ENCODE assay signal across 10 cellular contexts in genomic region chr4:174119818-174120217, GRCh38.
A peak's percentile ranks its signal among the peaks of the same experiment; 100 is the strongest.
DNase-seq lines count a peak whose midpoint lies in the region; TF ChIP-seq lines count a peak whose summit lies in the region.
"Had no signal": no experiment of that assay in that cellular context is flagged by ENCODE, and none has a peak within 500 bp of the region (broad histone marks: within the 10 kb centered on the region; RNA-seq: fewer than 3 reads in every experiment).

No MANE protein-coding gene starts in this region.

- H3K9ac ChIP-seq in MM.1S (ENCODE audit: low read length) (no peak overlapping the region), mucosa of rectum (ENCODE audit: low read depth in 1 of 2, low read length in 2 of 2) (no peak overlapping the region)

- H3K4me3 ChIP-seq in MM.1S (ENCODE audit: low read length) (no peak overlapping the region), brain microvascular endothelial cell (ENCODE audit: low read depth, low read length) (peak overlapping the region; percentile 48), mucosa of rectum (ENCODE audit: low read length in 2 of 2) (peak overlapping the region; percentile 37 to 68), tibial nerve (peak overlapping the region; percentile 15 to 44 (median 22))

- no peak for DNase-seq in MM.1S
- DNase-seq in brain microvascular endothelial cell: no peak
- no peak for DNase-seq in tibial nerve (ENCODE audit: low spot score in 2 of 2)
- DNase-seq in mucosa of gallbladder (ENCODE audit: low spot score): no peak
- DNase-seq in CD14-positive monocyte (ENCODE audit: low spot score): no peak
- DNase-seq in A172 (ENCODE audit: low spot score): no peak
- DNase-seq: activated T-cell treated with anti-CD3 and anti-CD28 coated beads for 4 hours, GOT3 had no signal

- H2AFZ ChIP-seq in MM.1S (ENCODE audit: low read length): peak overlapping the region; percentile 57

- no peaks in the 10 kb centered on the region for H3F3A ChIP-seq in MM.1S (ENCODE audit: insufficient read depth, low read length)

- H3K79me2 ChIP-seq in MM.1S (ENCODE audit: low read length): no peaks in the 10 kb centered on the region

- H3K4me3 Mint-ChIP-seq in CD14-positive monocyte: no peak overlapping the region
- H3K4me3 Mint-ChIP-seq: central memory CD8-positive, alpha-beta T cell had no signal

- no peak overlapping the region for H3K27ac ChIP-seq in MM.1S (ENCODE audit: low read length)
- H3K27ac ChIP-seq in brain microvascular endothelial cell: no peak overlapping the region
- no peak overlapping the region for H3K27ac ChIP-seq in mucosa of rectum (ENCODE audit: low read depth in 2 of 2, low read length in 2 of 2)
- H3K27ac ChIP-seq in tibial nerve: peak overlapping the region in 1 of 4 donors; percentile 53

- H3K27me3 Mint-ChIP-seq in CD14-positive monocyte (ENCODE audit: low read depth in 3 of 3): peaks cover 9 to 41% (median 21%) of the 10 kb centered on the region in 3 donors

- in situ Hi-C loops in brain microvascular endothelial cell (cut with HindIII; ENCODE audit: low pct_ligation_motif_present, low sequenced_read_pairs): no loop called here

- no peaks in the 10 kb centered on the region for H3K9me2 ChIP-seq in MM.1S (replicated peaks; ENCODE audit: insufficient read depth, low read length)

- TF ChIP-seq POLR2A in tibial nerve (IDR thresholded peaks at IDR 0.05): no peak

- H3K36me3 Mint-ChIP-seq in CD14-positive monocyte: no peaks in the 10 kb centered on the region

- 24% methylated on average over 3 of the region's 3 CpGs for WGBS in tibial nerve, 2 donors

- peaks cover 0 to 4% (median 0%) of the 10 kb centered on the region in 7 donors for H3K9me3 Mint-ChIP-seq in CD14-positive monocyte
- H3K9me3 Mint-ChIP-seq: central memory CD8-positive, alpha-beta T cell had no signal

- no peaks in the 10 kb centered on the region for H3K36me3 ChIP-seq in MM.1S (replicated peaks; ENCODE audit: insufficient read depth, low read length)
- H3K36me3 ChIP-seq in brain microvascular endothelial cell (replicated peaks): no peaks in the 10 kb centered on the region
- no peaks in the 10 kb centered on the region for H3K36me3 ChIP-seq in mucosa of rectum (ENCODE audit: control insufficient read depth in 2 of 2, insufficient read depth in 2 of 2, low read length in 2 of 2)
- H3K36me3 ChIP-seq in tibial nerve: no peaks in the 10 kb centered on the region

- no peak for TF ChIP-seq EP300 in tibial nerve (IDR thresholded peaks at IDR 0.05)

- no peaks in the 10 kb centered on the region for H3K4me1 ChIP-seq in MM.1S (ENCODE audit: low read length)
- H3K4me1 ChIP-seq in mucosa of rectum (ENCODE audit: control insufficient read depth in 2 of 2, insufficient read depth in 2 of 2, low read length in 2 of 2): no peaks in the 10 kb centered on the region
- H3K4me1 ChIP-seq in tibial nerve: peaks cover 0 to 4% (median 0%) of the 10 kb centered on the region in 4 donors

- peak overlapping the region; percentile 38; the same call in 1 of the 2 replicates for H3K4me2 ChIP-seq in MM.1S (ENCODE audit: low read depth, low read length)

- intact Hi-C loops in CD14-positive monocyte (cut with micrococcal nuclease): no loop called here

- no peak overlapping the region for H3K27ac Mint-ChIP-seq in CD14-positive monocyte

- peaks cover 11% of the 10 kb centered on the region for H3K4me1 Mint-ChIP-seq in CD14-positive monocyte

- TF ChIP-seq CTCF in MM.1S (IDR thresholded peaks at IDR 0.05; ENCODE audit: low read length) (no peak), brain microvascular endothelial cell (IDR thresholded peaks at IDR 0.05; ENCODE audit: low read depth, low read length, missing control alignments) (no peak), tibial nerve (IDR thresholded peaks at IDR 0.05) (no peak), CD14-positive monocyte (IDR thresholded peaks at IDR 0.05) (no peak)

- H3K9me3 ChIP-seq in MM.1S (replicated peaks; ENCODE audit: insufficient read depth, low read length) (no peaks in the 10 kb centered on the region), mucosa of rectum (ENCODE audit: control insufficient read depth in 2 of 2, low read length in 2 of 2) (no peaks in the 10 kb centered on the region), tibial nerve (no peaks in the 10 kb centered on the region)

- no peaks in the 10 kb centered on the region for H4K20me1 ChIP-seq in MM.1S (ENCODE audit: insufficient read depth, low read length)

- H3K27me3 ChIP-seq in MM.1S (replicated peaks; ENCODE audit: insufficient read depth, low read length) (no peaks in the 10 kb centered on the region), brain microvascular endothelial cell (replicated peaks) (no peaks in the 10 kb centered on the region), mucosa of rectum (ENCODE audit: control insufficient read depth in 2 of 2, insufficient read depth in 2 of 2, low read length in 2 of 2) (no peaks in the 10 kb centered on the region), tibial nerve (no peaks in the 10 kb centered on the region)
